ENCODE assay signal across 9 cellular contexts in the genomic region with DNA sequence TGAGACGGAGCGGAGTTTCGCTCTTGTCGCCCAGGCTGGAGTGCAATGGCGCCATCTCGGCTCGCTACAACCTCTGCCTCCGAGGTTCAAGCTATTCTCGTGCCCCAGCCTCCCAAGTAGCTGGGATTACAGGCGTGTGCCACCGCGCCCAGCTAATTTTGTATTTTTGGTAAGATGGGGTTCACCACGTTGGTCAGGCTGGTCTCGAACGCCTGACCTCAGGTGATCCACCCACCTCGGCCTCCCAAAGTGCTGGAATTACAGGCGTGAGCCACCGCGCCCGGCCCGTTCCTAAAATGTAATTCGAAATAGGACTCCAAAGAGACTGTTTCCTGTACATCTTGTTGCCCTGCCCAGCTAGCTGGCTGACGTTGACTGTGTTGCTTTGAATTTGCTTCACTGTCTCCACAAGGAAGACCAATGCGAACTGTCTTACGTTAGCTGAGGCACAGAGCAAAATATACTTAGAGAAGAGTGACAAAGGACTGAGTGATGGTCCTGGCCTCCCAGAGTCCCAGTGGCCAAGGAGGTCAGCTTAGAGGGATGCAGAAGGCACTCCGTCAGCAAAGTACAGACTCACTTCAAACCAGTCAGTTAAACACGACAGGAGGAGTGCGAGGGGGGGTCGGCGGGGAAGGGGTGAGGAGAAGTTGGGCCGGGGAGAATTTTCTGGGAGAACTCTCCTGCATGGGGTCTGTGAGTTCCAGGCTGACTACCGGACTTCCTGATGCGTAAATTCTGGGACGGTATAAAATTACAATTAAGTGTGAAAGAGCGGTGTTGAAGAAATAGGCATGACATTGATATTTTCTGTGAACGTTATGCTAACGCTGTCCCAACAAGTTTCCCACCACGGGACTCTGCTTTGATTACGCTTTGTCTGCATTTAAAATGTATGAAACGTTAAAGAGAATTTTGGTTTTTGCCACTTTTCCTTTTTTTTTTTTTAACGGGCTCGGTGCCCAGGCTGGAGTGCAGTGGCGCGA. TPM values are rescaled to one million over a fixed set of nuclear protein-coding genes. Genes with fewer than 3 reads are reported as not detected.
DNase-seq lines count a peak whose midpoint lies in the region; ATAC-seq and TF ChIP-seq lines count a peak whose summit lies in the region.
"Had no signal": no experiment of that assay in that cellular context is flagged by ENCODE, and none has a peak within 500 bp of the region (broad histone marks: within the 10 kb centered on the region; RNA-seq: fewer than 3 reads in every experiment).

No MANE protein-coding gene starts in this region.

- H3K9me3 Mint-ChIP-seq in activated CD4-positive, alpha-beta memory T cell treated with anti-CD3 and anti-CD28 coated beads for 36 hours, result no peaks in the 10 kb centered on the region

- peak overlapping the region; percentile 24 for H3K4me3 ChIP-seq in iPS-11a (ENCODE audit: low read depth, low read length)
- peak overlapping the region; percentile 51 to 61 for H3K4me3 ChIP-seq in tibial artery

- CTCF ChIA-PET in activated CD4-positive, alpha-beta memory T cell treated with anti-CD3 and anti-CD28 coated beads for 36 hours (lab: Charles Lee), result interaction anchor here (1.7 kb wide), 1 partner anchor 9 kb away, joined by 9 read pairs; no protein-coding TSS in a partner anchor

- peaks cover 0 to 26% (median 8%) of the 10 kb centered on the region in 4 donors for H3K4me1 ChIP-seq in tibial artery

- intact Hi-C loops in activated CD4-positive, alpha-beta memory T cell treated with anti-CD3 and anti-CD28 coated beads for 36 hours (cut with micrococcal nuclease), result no loop called here
- intact Hi-C loops in tibial artery (cut with DNase I; ENCODE audit: low total_unique reads), result no loop called here

- POLR2A ChIA-PET in activated CD4-positive, alpha-beta memory T cell treated with anti-CD3 and anti-CD28 coated beads for 36 hours (lab: Charles Lee), result interaction anchor here (0.6 to 2.0 kb wide), 3 partner anchors 9 to 44 kb away, joined by 3 to 13 read pairs (median 3); a partner anchor contains a TSS

- peak overlapping the region; percentile 78 for H3K4me3 Mint-ChIP-seq in activated CD4-positive, alpha-beta memory T cell treated with anti-CD3 and anti-CD28 coated beads for 36 hours

- H3K27me3 ChIP-seq in tibial artery, result no peaks in the 10 kb centered on the region

- peaks cover 3% of the 10 kb centered on the region for H3K36me3 Mint-ChIP-seq in activated CD4-positive, alpha-beta memory T cell treated with anti-CD3 and anti-CD28 coated beads for 36 hours

- no peaks in the 10 kb centered on the region for H3K36me3 ChIP-seq in tibial artery

- ATAC-seq in HG03520 (IDR thresholded peaks at IDR 0.05; ENCODE audit: unreplicated experiment), result no peak

- H3K27me3 Mint-ChIP-seq in activated CD4-positive, alpha-beta memory T cell treated with anti-CD3 and anti-CD28 coated beads for 36 hours, result peaks cover 3% of the 10 kb centered on the region

- H3K27ac ChIP-seq in tibial artery, result peak overlapping the region; percentile 69 to 75

- H3K4me1 Mint-ChIP-seq in activated CD4-positive, alpha-beta memory T cell treated with anti-CD3 and anti-CD28 coated beads for 36 hours (ENCODE audit: low read depth), result peaks cover 33% of the 10 kb centered on the region

- no peak for TF ChIP-seq CTCF in tibial artery (IDR thresholded peaks at IDR 0.05)

- peak overlapping the region; percentile 64 for H3K27ac Mint-ChIP-seq in activated CD4-positive, alpha-beta memory T cell treated with anti-CD3 and anti-CD28 coated beads for 36 hours

- no peaks in the 10 kb centered on the region for H3K9me3 ChIP-seq in tibial artery

- DNase-seq in activated T-cell treated with anti-CD3 and anti-CD28 coated beads, Interleukin-2, amount 50 U/mL, for 1 hour, result peak; percentile 52
- DNase-seq in activated T-cell treated with anti-CD3 and anti-CD28 coated beads for 4 hours, result no peak
- DNase-seq in activated CD4-positive, alpha-beta memory T cell treated with anti-CD3 and anti-CD28 coated beads for 36 hours, result peak; percentile 59
- DNase-seq in tibial artery, result no peak
- no peak for DNase-seq in cortex of kidney (lab: John Stamatoyannopoulos, UW)
- DNase-seq in NCI-H2196 treated with DMSO at 0.1 percent for 48 hours (lab: John Stamatoyannopoulos, UW; ENCODE audit: unreplicated experiment), result no peak
- DNase-seq: NK-92 treated with Interleukin-12 subunit alpha and Interleukin-12 subunit beta, amount 100 ng/mL, for 24 hours had no signal

RNA-seq across cellular contexts. Expression of a gene that starts 6.8 kb away (rescaled TPM):
- 10 to 100 TPM; 35.3 to 36.4 TPM for total RNA-seq in activated CD4-positive, alpha-beta memory T cell treated with anti-CD3 and anti-CD28 coated beads for 36 hours

RNA-seq across cellular contexts. Expression of a gene that starts 11.3 kb away (rescaled TPM):
- total RNA-seq in activated CD4-positive, alpha-beta memory T cell treated with anti-CD3 and anti-CD28 coated beads for 36 hours, result 1 to 10 TPM; 2.9 to 3.5 TPM

RNA-seq across cellular contexts. Expression of a gene that starts 27.4 kb away (rescaled TPM):
- total RNA-seq in activated CD4-positive, alpha-beta memory T cell treated with anti-CD3 and anti-CD28 coated beads for 36 hours, result 1,000 to 10,000 TPM; 2,635 to 2,697 TPM

RNA-seq across cellular contexts. Expression of a gene that starts 44.7 kb away (rescaled TPM):
- 10 to 100 TPM; 10.9 to 11.7 TPM for total RNA-seq in activated CD4-positive, alpha-beta memory T cell treated with anti-CD3 and anti-CD28 coated beads for 36 hours

Comparison
In these comparisons a context has a peak if more than half of its experiments do, and no peak if none do; other contexts are left out.
1. DNase-seq: peak in activated T-cell treated with anti-CD3 and anti-CD28 coated beads, Interleukin-2, amount 50 U/mL, for 1 hour (single experiment) and activated CD4-positive, alpha-beta memory T cell treated with anti-CD3 and anti-CD28 coated beads for 36 hours (single experiment); none in activated T-cell treated with anti-CD3 and anti-CD28 coated beads for 4 hours (single experiment), tibial artery (0 of 2), cortex of kidney (single experiment) and NCI-H2196 treated with DMSO at 0.1 percent for 48 hours (single experiment).